In genomic region chr18:23585897-23586248, GRCh38 we compare ENCODE assay signal across 1 cellular context.
TF ChIP-seq lines count a peak whose summit lies in the region.

No MANE protein-coding gene starts in this region.

TF ChIP-seq in K562, 482 proteins besides CTCF, POLR2A, EP300 and RAD21 (continued from another document and continues in another):
- TF ChIP-seq ZNF232 (CRISPR knock-in tag; IDR thresholded peaks at IDR 0.05): peak; percentile 38; the same call in 1 of the 2 replicates
- TF ChIP-seq POLR2AphosphoS2 (IDR thresholded peaks at IDR 0.05; ENCODE audit: low read length): no peak
- TF ChIP-seq NR4A1 (CRISPR knock-in tag; IDR thresholded peaks at IDR 0.05): 0 out of 2 replicates have a peak, but pooled peaks have one; percentile 15
- no peak for TF ChIP-seq NR4A1 (tag; IDR thresholded peaks at IDR 0.05)
- no peak for TF ChIP-seq CAMTA2 (CRISPR knock-in tag; conservative IDR thresholded peaks at IDR 0.05)
- no peak for TF ChIP-seq KDM4B (IDR thresholded peaks at IDR 0.05; ENCODE audit: borderline replicate concordance in 2 of 2, low read depth in 1 of 2)
- 0 out of 2 replicates have a peak, but pooled peaks have one; percentile 31 for TF ChIP-seq DEAF1 (CRISPR knock-in tag; IDR thresholded peaks at IDR 0.05)
- TF ChIP-seq BRCA1 (IDR thresholded peaks at IDR 0.05): no peak
- TF ChIP-seq BRCA1 (CRISPR knock-in tag; IDR thresholded peaks at IDR 0.05): no peak
- no peak for TF ChIP-seq PPARD (CRISPR knock-in tag; IDR thresholded peaks at IDR 0.05)
- TF ChIP-seq TEAD4 (IDR thresholded peaks at IDR 0.05; ENCODE audit: low read length): no peak
- TF ChIP-seq TEAD4 (CRISPR knock-in tag; IDR thresholded peaks at IDR 0.05; ENCODE audit: borderline replicate concordance): no peak
- 0 out of 2 replicates have a peak, but pooled peaks have one; percentile 31 for TF ChIP-seq ATF4 (CRISPR knock-in tag; IDR thresholded peaks at IDR 0.05)
- TF ChIP-seq CBX1 (IDR thresholded peaks at IDR 0.05; ENCODE audit: low read depth): no peak
- 0 out of 2 replicates have a peak, but pooled peaks have one; percentile 58 for TF ChIP-seq FOXK1 (CRISPR knock-in tag; IDR thresholded peaks at IDR 0.05; ENCODE audit: borderline replicate concordance)
- 0 out of 2 replicates have a peak, but pooled peaks have one; percentile 40 for TF ChIP-seq ELK1 (CRISPR knock-in tag; IDR thresholded peaks at IDR 0.05)
- TF ChIP-seq POU5F1 (IDR thresholded peaks at IDR 0.05; ENCODE audit: borderline replicate concordance, low read depth, low read length, partially characterized antibody): no peak
- no peak for TF ChIP-seq ZNF253 (CRISPR knock-in tag; conservative IDR thresholded peaks at IDR 0.05)
- TF ChIP-seq MLX (CRISPR knock-in tag; conservative IDR thresholded peaks at IDR 0.05): 0 out of 4 replicates have a peak, but pooled peaks of 1 of the 2 experiments have one; percentile 13
- TF ChIP-seq MTA1 (IDR thresholded peaks at IDR 0.05; ENCODE audit: borderline replicate concordance): no peak
- TF ChIP-seq ELK3 (CRISPR knock-in tag; IDR thresholded peaks at IDR 0.05): 0 out of 2 replicates have a peak, but pooled peaks have one; percentile 37
- 0 out of 2 replicates have a peak, but pooled peaks have one; percentile 50 for TF ChIP-seq FOXP4 (CRISPR knock-in tag; IDR thresholded peaks at IDR 0.05; ENCODE audit: borderline replicate concordance)
- no peak for TF ChIP-seq ZNF224 (CRISPR knock-in tag; IDR thresholded peaks at IDR 0.05)
- TF ChIP-seq NKRF (IDR thresholded peaks at IDR 0.05; ENCODE audit: borderline replicate concordance): 0 out of 2 replicates have a peak, but pooled peaks have one; percentile 10
- TF ChIP-seq ZNF780A (CRISPR knock-in tag; IDR thresholded peaks at IDR 0.05): no peak
- TF ChIP-seq ZNF143 (CRISPR knock-in tag; IDR thresholded peaks at IDR 0.05): 0 out of 2 replicates have a peak, but pooled peaks have one; percentile 49
- TF ChIP-seq FOXP1 (CRISPR knock-in tag; IDR thresholded peaks at IDR 0.05): peak; percentile 22; the same call in 1 of the 2 replicates
- TF ChIP-seq ZNF586 (CRISPR knock-in tag; conservative IDR thresholded peaks at IDR 0.05): peak; percentile 71; the same call in 1 of the 2 replicates
- TF ChIP-seq HIVEP1 (CRISPR knock-in tag; IDR thresholded peaks at IDR 0.05): 0 out of 2 replicates have a peak, but pooled peaks have one; percentile 59
- TF ChIP-seq ZNF431 (CRISPR knock-in tag; IDR thresholded peaks at IDR 0.05): 0 out of 2 replicates have a peak, but pooled peaks have one; percentile 32
- TF ChIP-seq ZNF23 (CRISPR knock-in tag; IDR thresholded peaks at IDR 0.05): no peak
- TF ChIP-seq KDM5B (IDR thresholded peaks at IDR 0.05; ENCODE audit: insufficient replicate concordance, low read depth, low read length): no peak
- 0 out of 2 replicates have a peak, but pooled peaks have one; percentile 55 for TF ChIP-seq ZNF561 (CRISPR knock-in tag; conservative IDR thresholded peaks at IDR 0.05)
- no peak for TF ChIP-seq ESRRA (IDR thresholded peaks at IDR 0.05; ENCODE audit: borderline replicate concordance, low read depth)
- no peak for TF ChIP-seq ZMIZ1 (IDR thresholded peaks at IDR 0.05; ENCODE audit: low read depth in 2 of 2, low read length in 2 of 2)
- TF ChIP-seq GATA2 (CRISPR knock-in tag; IDR thresholded peaks at IDR 0.05): no peak
- 0 out of 2 replicates have a peak, but pooled peaks have one; percentile 57 for TF ChIP-seq ZNF445 (CRISPR knock-in tag; IDR thresholded peaks at IDR 0.05; ENCODE audit: low read depth)
- TF ChIP-seq ZNF707 (CRISPR knock-in tag; conservative IDR thresholded peaks at IDR 0.05): peak; percentile 24; the same call in 1 of the 2 replicates
- no peak for TF ChIP-seq SPI1 (IDR thresholded peaks at IDR 0.05; ENCODE audit: borderline replicate concordance, low read depth, low read length)
- no peak for TF ChIP-seq BHLHE40 (IDR thresholded peaks at IDR 0.05; ENCODE audit: low read length)
- 0 out of 2 replicates have a peak, but pooled peaks have one; percentile 47 for TF ChIP-seq KLF6 (CRISPR knock-in tag; IDR thresholded peaks at IDR 0.05; ENCODE audit: borderline replicate concordance)
- TF ChIP-seq ZNF583 (CRISPR knock-in tag; IDR thresholded peaks at IDR 0.05): 0 out of 2 replicates have a peak, but pooled peaks have one; percentile 49
- 0 out of 4 replicates have a peak, but pooled peaks of 1 of the 2 experiments have one; percentile 22 for TF ChIP-seq FOXA3 (CRISPR knock-in tag; conservative IDR thresholded peaks at IDR 0.05 in 1 of 2, IDR thresholded peaks at IDR 0.05 in 1 of 2)
- TF ChIP-seq ZNF133 (CRISPR knock-in tag; IDR thresholded peaks at IDR 0.05): 0 out of 2 replicates have a peak, but pooled peaks have one; percentile 50
- 0 out of 2 replicates have a peak, but pooled peaks have one; percentile 35 for TF ChIP-seq ZNF696 (CRISPR knock-in tag; conservative IDR thresholded peaks at IDR 0.05)
- TF ChIP-seq MAX (CRISPR knock-in tag; IDR thresholded peaks at IDR 0.05): peak; percentile 39; the same call in 1 of the 2 replicates
- peak; percentile 5 for TF ChIP-seq SP1 (CRISPR knock-in tag; IDR thresholded peaks at IDR 0.05)
- TF ChIP-seq ZBTB43 (CRISPR knock-in tag; IDR thresholded peaks at IDR 0.05): no peak
- 0 out of 2 replicates have a peak, but pooled peaks have one; percentile 55 for TF ChIP-seq ERF (CRISPR knock-in tag; IDR thresholded peaks at IDR 0.05)
- no peak for TF ChIP-seq CEBPB (tag; IDR thresholded peaks at IDR 0.05)
- TF ChIP-seq PHF8 (IDR thresholded peaks at IDR 0.05; ENCODE audit: borderline replicate concordance, low read length): no peak
